ENCODE assay signal across 9 cellular contexts in genomic region chr14:66509874-66510273, GRCh38. TPM values are rescaled to one million over a fixed set of nuclear protein-coding genes. Genes with fewer than 3 reads are reported as not detected.
A peak's percentile ranks its signal among the peaks of the same experiment; 100 is the strongest.
DNase-seq lines count a peak whose midpoint lies in the region; ATAC-seq, FAIRE-seq and TF ChIP-seq lines count a peak whose summit lies in the region.
"Had no signal": no experiment of that assay in that cellular context is flagged by ENCODE, and none has a peak within 500 bp of the region (broad histone marks: within the 10 kb centered on the region; RNA-seq: fewer than 3 reads in every experiment).

No MANE protein-coding gene starts in this region.

- intact Hi-C loops in PC-3 (cut with micrococcal nuclease) (loop anchor here (2.0 to 5.0 kb wide), 3 partner anchors 37 to 731 kb away; partner anchors contain the start of gene PALS1), endothelial cell of umbilical vein (cut with micrococcal nuclease) (loop anchor here (5.0 kb wide), 2 partner anchors 142 to 847 kb away; partner anchors contain the start of gene ATP6V1D), OCI-LY7 (cut with micrococcal nuclease; ENCODE audit: unreplicated experiment) (no loop called here)

- POLR2A ChIA-PET in PC-3 (lab: Charles Lee; ENCODE audit: unreplicated experiment): interaction anchor here (0.6 kb wide), 1 partner anchor 106 kb away, joined by 3 read pairs; no protein-coding TSS in a partner anchor
- POLR2A ChIA-PET in endothelial cell of umbilical vein (lab: Charles Lee): no interaction called here
- POLR2A ChIA-PET in OCI-LY7 (lab: Charles Lee): no interaction called here

- H3K36me3 ChIP-seq in PC-3 (ENCODE audit: low read depth, low read length): no peaks in the 10 kb centered on the region
- no peaks in the 10 kb centered on the region for H3K36me3 ChIP-seq in endothelial cell of umbilical vein (ENCODE audit: control insufficient read depth in 2 of 2, extremely low read depth in 1 of 2, insufficient read depth in 2 of 2, low read length in 2 of 2)
- no peaks in the 10 kb centered on the region for H3K36me3 ChIP-seq in parathyroid adenoma (ENCODE audit: control insufficient read depth, insufficient read depth, low read length)
- no peaks in the 10 kb centered on the region for H3K36me3 ChIP-seq in OCI-LY7 (ENCODE audit: insufficient read depth, low read length)

- peaks cover 26% of the 10 kb centered on the region for H3K4me1 ChIP-seq in PC-3 (ENCODE audit: insufficient read depth, low read length)
- peaks cover 21% of the 10 kb centered on the region for H3K4me1 ChIP-seq in endothelial cell of umbilical vein (ENCODE audit: control insufficient read depth, extremely low read depth, insufficient read depth, low read length)
- H3K4me1 ChIP-seq in parathyroid adenoma: peaks cover 4% of the 10 kb centered on the region
- no peaks in the 10 kb centered on the region for H3K4me1 ChIP-seq in OCI-LY7 (ENCODE audit: insufficient read depth, low read length, poor library complexity, severe bottlenecking)

- peaks cover 74% of the 10 kb centered on the region for H3K79me2 ChIP-seq in PC-3 (ENCODE audit: low read length)
- H3K79me2 ChIP-seq in endothelial cell of umbilical vein (ENCODE audit: control insufficient read depth, insufficient read depth, low read length): peaks cover 6% of the 10 kb centered on the region
- H3K79me2 ChIP-seq in parathyroid adenoma: peaks cover 7% of the 10 kb centered on the region
- no peaks in the 10 kb centered on the region for H3K79me2 ChIP-seq in OCI-LY7 (ENCODE audit: insufficient read depth, low read depth, low read length)

- TSS peak; percentile 32 for BruUV-seq in PC-3 (replicated peaks; lab: Mats Ljungman, UMichigan)
- BruUV-seq in endothelial cell of umbilical vein (replicated peaks; lab: Mats Ljungman, UMichigan): no TSS peak
- BruUV-seq in OCI-LY7 (replicated peaks; lab: Mats Ljungman, UMichigan): no TSS peak

- dilution Hi-C loops in endothelial cell of umbilical vein (cut with MboI; ENCODE audit: extremely low pct_ligation_motif_present, low sequenced_read_pairs): no loop called here

- H3K4me3 ChIP-seq in PC-3 (ENCODE audit: low read length) (peak overlapping the region; percentile 95), endothelial cell of umbilical vein (replicated peaks in 1 of 3; ENCODE audit: insufficient read depth in 1 of 3, low read depth in 1 of 3, low read length in 3 of 3) (peak overlapping the region in 1 of 3 experiments; percentile 93), parathyroid adenoma (ENCODE audit: low read depth, low read length) (peak overlapping the region; percentile 79), OCI-LY7 (ENCODE audit: low read depth, low read length, poor library complexity, severe bottlenecking) (no peak overlapping the region)

- H3K9ac ChIP-seq in PC-3 (ENCODE audit: low read length) (peak overlapping the region; percentile 82; the same call in 1 of the 2 replicates), endothelial cell of umbilical vein (replicated peaks; ENCODE audit: extremely low read depth, insufficient read depth, low read length) (no peak overlapping the region), parathyroid adenoma (no peak overlapping the region)

- CTCF ChIA-PET in PC-3 (lab: Charles Lee) (interaction anchor here (1.0 kb wide), 1 partner anchor 15 kb away, joined by 3 read pairs; no protein-coding TSS in a partner anchor), endothelial cell of umbilical vein (lab: Charles Lee) (interaction anchor here (1.2 to 1.6 kb wide), 2 partner anchors 10 to 40 kb away, joined by 3 read pairs; no protein-coding TSS in a partner anchor), OCI-LY7 (lab: Charles Lee; ENCODE audit: unreplicated experiment) (no interaction called here)

- H3K27ac ChIP-seq in PC-3 (ENCODE audit: low read length) (no peak overlapping the region), endothelial cell of umbilical vein (ENCODE audit: insufficient read depth, low read depth, low read length) (no peak overlapping the region), parathyroid adenoma (no peak overlapping the region), OCI-LY7 (ENCODE audit: low read depth, low read length, poor library complexity, severe bottlenecking) (no peak overlapping the region)

- H2AFZ ChIP-seq in PC-3 (ENCODE audit: low read length) (no peak overlapping the region), endothelial cell of umbilical vein (ENCODE audit: low read depth, low read length) (no peak overlapping the region), parathyroid adenoma (no peak overlapping the region), OCI-LY7 (ENCODE audit: low read length) (no peak overlapping the region)

- no peaks in the 10 kb centered on the region for H3F3A ChIP-seq in PC-3 (ENCODE audit: low read length, unreplicated experiment)

- H3K9me3 ChIP-seq in PC-3 (ENCODE audit: low read length) (no peaks in the 10 kb centered on the region), endothelial cell of umbilical vein (replicated peaks; ENCODE audit: control insufficient read depth, insufficient read depth, low read length) (no peaks in the 10 kb centered on the region), parathyroid adenoma (ENCODE audit: control insufficient read depth, low read length) (no peaks in the 10 kb centered on the region), OCI-LY7 (ENCODE audit: low read length) (no peaks in the 10 kb centered on the region)

- no peaks in the 10 kb centered on the region for H3K9me2 ChIP-seq in PC-3 (replicated peaks; ENCODE audit: low read length)
- H3K9me2 ChIP-seq in OCI-LY7 (ENCODE audit: insufficient read depth, low read length): no peaks in the 10 kb centered on the region

- no peaks in the 10 kb centered on the region for H3K9me1 ChIP-seq in endothelial cell of umbilical vein (replicated peaks; ENCODE audit: control insufficient read depth, extremely low read depth, insufficient read depth, low read length)

- DNase-seq in EL: peak; percentile 14
- no peak for DNase-seq in PC-3
- DNase-seq in endothelial cell of umbilical vein (ENCODE audit: low read depth, low spot score): no peak
- DNase-seq in NCI-H510A treated with DMSO at 0.1 percent for 48 hours (lab: John Stamatoyannopoulos, UW): no peak
- no peak for DNase-seq in OCI-LY7 (ENCODE audit: low spot score)
- no peak for DNase-seq in DMS79 treated with DMSO at 0.1 percent for 48 hours (lab: John Stamatoyannopoulos, UW)
- no peak for DNase-seq in GM19238 (ENCODE audit: insufficient read length, low spot score)

- peak overlapping the region; percentile 91 for H3K4me2 ChIP-seq in PC-3 (ENCODE audit: low read length)
- H3K4me2 ChIP-seq in endothelial cell of umbilical vein (ENCODE audit: insufficient read depth, low read length): peak overlapping the region; percentile 70
- H3K4me2 ChIP-seq in parathyroid adenoma (ENCODE audit: low read length): peak overlapping the region; percentile 95
- no peak overlapping the region for H3K4me2 ChIP-seq in OCI-LY7 (ENCODE audit: low read length)

- H4K20me1 ChIP-seq in PC-3 (ENCODE audit: low read length): peaks cover 56% of the 10 kb centered on the region
- H4K20me1 ChIP-seq in endothelial cell of umbilical vein (replicated peaks; ENCODE audit: control insufficient read depth, extremely low read depth, insufficient read depth, low read length): peaks cover 3% of the 10 kb centered on the region
- no peaks in the 10 kb centered on the region for H4K20me1 ChIP-seq in OCI-LY7 (ENCODE audit: insufficient read depth, low read length)

- no peak for ATAC-seq in PC-3

- TF ChIP-seq POLR2A in endothelial cell of umbilical vein (IDR thresholded peaks at IDR 0.05; ENCODE audit: low read depth, low read length): no peak

- TF ChIP-seq CTCF in PC-3 (conservative IDR thresholded peaks at IDR 0.05; ENCODE audit: low read depth, low read length) (no peak), endothelial cell of umbilical vein (IDR thresholded peaks at IDR 0.05; ENCODE audit: extremely low read depth in 1 of 2, insufficient read depth in 1 of 2, low read depth in 1 of 2, low read length in 2 of 2) (no peak), parathyroid adenoma (IDR thresholded peaks at IDR 0.05) (no peak), OCI-LY7 (conservative IDR thresholded peaks at IDR 0.05; ENCODE audit: low read length) (no peak)

- FAIRE-seq in endothelial cell of umbilical vein (lab: Jason Lieb, UNC): no peak

- H3K27me3 ChIP-seq in PC-3 (ENCODE audit: low read length): no peaks in the 10 kb centered on the region
- H3K27me3 ChIP-seq in endothelial cell of umbilical vein (ENCODE audit: control insufficient read depth in 2 of 2, insufficient read depth in 2 of 2, low read length in 2 of 2): peaks cover 0 to 2% of the 10 kb centered on the region in 2 experiments
- H3K27me3 ChIP-seq in parathyroid adenoma (ENCODE audit: control insufficient read depth, insufficient read depth, low read length): no peaks in the 10 kb centered on the region

TF ChIP-seq in endothelial cell of umbilical vein, 7 proteins besides CTCF, POLR2A, EP300 and RAD21:
- TF ChIP-seq EZH2 (IDR thresholded peaks at IDR 0.05; ENCODE audit: borderline replicate concordance, low read depth, low read length, severe bottlenecking) (peak; percentile 30), MAX (IDR thresholded peaks at IDR 0.05; ENCODE audit: insufficient read depth, insufficient read length) (no peak), FOS (IDR thresholded peaks at IDR 0.05; ENCODE audit: borderline replicate concordance, insufficient read depth, low read length) (no peak)
TF ChIP-seq in endothelial cell of umbilical vein: peak in this region for 1.

RNA-seq across cellular contexts. Expression of gene GPHN, which starts 1.9 kb away (rescaled TPM):
- total RNA-seq in PC-3 (2014; rRNA removed): 23.4 and 39.5 TPM in 2 replicates
- total RNA-seq in endothelial cell of umbilical vein: 18.7 and 23.2 TPM in 2 replicates
- polyA plus RNA-seq in endothelial cell of umbilical vein: 4.8 and 5.1 TPM in 2 replicates
- polyA plus RNA-seq in endothelial cell of umbilical vein (2011; cell fraction: cytosol; rRNA removed): 7.7 and 8.0 TPM in 2 replicates
- 11.8 and 12.3 TPM in 2 replicates for polyA plus RNA-seq in endothelial cell of umbilical vein (2011; cell fraction: nucleus; rRNA removed)
- 9.2 and 13.1 TPM in 2 replicates for polyA plus RNA-seq in endothelial cell of umbilical vein (2012)
- 29.7 and 39.0 TPM in 2 replicates for polyA minus RNA-seq in endothelial cell of umbilical vein
- 24.5 TPM for polyA minus RNA-seq in endothelial cell of umbilical vein (2011; cell fraction: cytosol; rRNA and poly(A)+ RNA removed)
- polyA minus RNA-seq in endothelial cell of umbilical vein (2011; cell fraction: nucleus; rRNA and poly(A)+ RNA removed): 64.2 and 76.1 TPM in 2 replicates
- total RNA-seq in OCI-LY7 (2014; rRNA removed; shearing (Covaris generic)): not detected in 2 replicates
- total RNA-seq in OCI-LY7 (2022): not detected in 2 replicates

RNA-seq across cellular contexts. Expression of gene CCDC196, which starts 23.7 kb away (rescaled TPM):
- total RNA-seq in PC-3 (2014; rRNA removed): not detected in 2 replicates
- total RNA-seq in endothelial cell of umbilical vein: not detected in 2 replicates
- polyA plus RNA-seq in endothelial cell of umbilical vein: not detected in 2 replicates
- not detected in 2 replicates for polyA plus RNA-seq in endothelial cell of umbilical vein (2011; cell fraction: cytosol; rRNA removed)
- not detected in 2 replicates for polyA plus RNA-seq in endothelial cell of umbilical vein (2011; cell fraction: nucleus; rRNA removed)
- polyA plus RNA-seq in endothelial cell of umbilical vein (2012): not detected in 2 replicates
- not detected in 2 replicates for polyA minus RNA-seq in endothelial cell of umbilical vein
- polyA minus RNA-seq in endothelial cell of umbilical vein (2011; cell fraction: cytosol; rRNA and poly(A)+ RNA removed): not detected
- not detected in 2 replicates for polyA minus RNA-seq in endothelial cell of umbilical vein (2011; cell fraction: nucleus; rRNA and poly(A)+ RNA removed)
- total RNA-seq in OCI-LY7 (2014; rRNA removed; shearing (Covaris generic)): not detected in 2 replicates
- not detected in 2 replicates for total RNA-seq in OCI-LY7 (2022)
- total RNA-seq: NCI-H460 had no signal

Comparison
In these comparisons a context has a peak if more than half of its experiments do, and no peak if none do; other contexts are left out.
1. RNA of gene GPHN, which starts 1.9 kb away (total RNA-seq): 23.4 to 39.5 TPM in PC-3 and 18.7 to 23.2 TPM in endothelial cell of umbilical vein; not detected in OCI-LY7; every median in the first group is over 10 times any median in the second.